In the genomic region with DNA sequence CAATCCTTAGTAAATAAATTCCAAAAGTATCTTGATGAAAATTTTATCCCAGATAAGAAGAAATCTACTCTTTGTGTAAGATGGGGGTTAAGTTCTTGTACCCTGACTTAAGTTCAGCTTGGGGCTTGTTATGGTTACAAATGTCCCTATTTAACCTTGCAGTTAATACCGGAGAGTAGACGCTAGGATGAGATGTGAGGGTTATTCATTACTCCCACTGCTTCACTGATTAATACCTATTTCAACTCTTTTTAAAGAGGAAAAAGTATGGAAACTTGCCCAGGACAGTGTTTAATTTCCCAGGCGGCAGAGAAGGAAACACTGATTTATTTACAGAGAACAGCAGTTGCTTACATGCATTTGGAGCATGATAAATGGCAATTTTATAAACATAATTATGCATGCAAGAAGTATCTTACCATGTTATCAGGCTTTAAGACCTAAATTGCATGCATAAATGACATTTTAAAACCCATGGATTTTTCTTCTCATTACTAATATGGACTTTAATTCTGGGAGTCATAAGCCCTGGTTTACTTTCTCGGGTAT, we compare ENCODE assay signal across 26 cellular contexts.
"Had no signal": no experiment of that assay in that cellular context is flagged by ENCODE, and none has a peak within 500 bp of the region (broad histone marks: within the 10 kb centered on the region; RNA-seq: fewer than 3 reads in every experiment).

No MANE protein-coding gene starts in this region.

- H3K27ac ChIP-seq: colonic mucosa, foreskin keratinocyte, left lung, lower lobe of right lung, prostate gland, thyroid gland, vagina had no signal

- H2AFZ ChIP-seq: parathyroid adenoma had no signal

- DNase-seq: colonic mucosa; effector CD8-positive, alpha-beta T cell; foreskin keratinocyte; glutamatergic neuron; left cardiac atrium; left lung; lower lobe of right lung; naive thymus-derived CD8-positive, alpha-beta T cell; occipital lobe; retina; stimulated activated CD4-positive, alpha-beta T cell treated with anti-CD3 and anti-CD28 coated beads, Interleukin-12 subunit alpha, Interleukin-12 subunit beta, amount 100 ng/mL, for 4 hours; stimulated activated CD4-positive, alpha-beta T cell treated with anti-CD3 and anti-CD28 coated beads, Interleukin-1b, Interleukin-23, amount 100 ng/mL, for 48 hours; stimulated activated CD4-positive, alpha-beta T cell treated with anti-CD3 and anti-CD28 coated beads, Interleukin-4, amount 100 ng/mL, for 1 hour; stimulated activated CD8-positive, alpha-beta memory T cell treated with anti-CD3 and anti-CD28 coated beads, Interleukin-4, amount 100 ng/mL, for 48 hours; stimulated activated naive CD4-positive, alpha-beta T cell; stomach; thyroid gland had no signal

- H3K4me1 ChIP-seq: colonic mucosa, foreskin keratinocyte, left lung, prostate gland, thyroid gland had no signal

- H3K36me3 Mint-ChIP-seq: naive thymus-derived CD8-positive, alpha-beta T cell had no signal

- H3K9me3 Mint-ChIP-seq: central memory CD8-positive, alpha-beta T cell; dendritic cell treated with granulocyte-macrophage colony-stimulating factor and Interleukin-4, amounts not matched to agents 40 ng/mL and 50 ng/mL, for 4 days had no signal

- H3K9ac ChIP-seq: parathyroid adenoma had no signal

- H3K36me3 ChIP-seq: colonic mucosa, esophagus muscularis mucosa, left lung, lower lobe of right lung, prostate gland, stomach, thyroid gland, vagina had no signal

- H3K79me2 ChIP-seq: parathyroid adenoma had no signal

- ATAC-seq: foreskin keratinocyte; left cardiac atrium; left lung; lower lobe of right lung; naive thymus-derived CD8-positive, alpha-beta T cell; sciatic nerve had no signal

- H3K27me3 ChIP-seq: colonic mucosa, esophagus muscularis mucosa, left lung, stomach, thyroid gland, vagina had no signal

- H3K27me3 Mint-ChIP-seq: central memory CD8-positive, alpha-beta T cell; dendritic cell treated with granulocyte-macrophage colony-stimulating factor and Interleukin-4, amounts not matched to agents 40 ng/mL and 50 ng/mL, for 4 days had no signal

- H3K4me3 Mint-ChIP-seq: central memory CD8-positive, alpha-beta T cell; dendritic cell treated with granulocyte-macrophage colony-stimulating factor and Interleukin-4, amounts not matched to agents 40 ng/mL and 50 ng/mL, for 4 days; naive thymus-derived CD8-positive, alpha-beta T cell had no signal

- H3K9me3 ChIP-seq: colonic mucosa, esophagus muscularis mucosa, left lung, lower lobe of right lung, prostate gland, stomach, thyroid gland, vagina had no signal

- FAIRE-seq: endothelial cell of umbilical vein had no signal

- H3K4me2 ChIP-seq: smooth muscle cell had no signal

- H3K4me3 ChIP-seq: colonic mucosa, esophagus muscularis mucosa, left lung, lower lobe of right lung, prostate gland, smooth muscle cell, stomach, thyroid gland, vagina had no signal

- H3K27ac Mint-ChIP-seq: dendritic cell treated with granulocyte-macrophage colony-stimulating factor and Interleukin-4, amounts not matched to agents 40 ng/mL and 50 ng/mL, for 4 days; naive thymus-derived CD8-positive, alpha-beta T cell had no signal
